In the genomic region with DNA sequence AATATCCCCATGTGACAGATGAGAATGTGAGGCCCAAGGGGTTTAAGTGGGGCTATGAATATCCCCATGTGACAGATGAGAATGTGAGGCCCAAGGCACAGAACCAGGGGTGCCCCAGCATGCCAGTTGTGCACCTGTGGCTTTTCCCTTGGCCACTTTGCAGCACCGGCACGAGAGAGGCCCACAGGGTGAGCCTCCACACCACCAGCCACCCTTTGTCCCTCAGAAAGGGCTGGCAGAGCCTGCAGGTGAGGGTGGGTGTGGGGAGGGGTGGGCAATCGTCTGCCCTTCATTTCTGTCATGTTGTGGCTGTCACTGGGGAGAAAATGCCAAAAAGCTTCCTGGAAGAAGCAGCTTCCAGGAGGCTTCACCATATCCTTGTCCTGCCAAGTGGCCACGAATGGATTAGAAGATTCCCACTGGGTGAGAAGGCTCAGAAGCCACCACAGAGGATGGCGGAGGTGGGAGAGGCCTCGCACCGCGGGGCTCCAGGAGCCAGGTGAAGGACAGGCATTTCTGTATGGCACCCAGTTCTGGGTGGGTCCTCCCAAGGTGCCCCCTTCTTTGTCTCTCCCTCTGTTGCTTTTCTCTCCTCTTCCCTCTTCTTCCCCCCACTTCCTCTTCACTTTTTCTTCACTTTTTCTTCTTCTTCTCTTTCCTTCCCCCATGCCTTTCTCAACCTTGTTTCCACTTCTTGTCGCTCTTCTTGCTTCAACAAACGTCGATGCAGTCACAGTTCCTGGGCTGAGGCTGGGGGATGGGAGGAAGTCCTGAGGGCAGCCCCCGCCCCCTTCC, we compare ENCODE assay signal across 1 cellular context.
TF ChIP-seq lines count a peak whose summit lies in the region.

No MANE protein-coding gene starts in this region.

TF ChIP-seq in HEK293, 187 proteins besides CTCF, POLR2A, EP300 and RAD21 (continued from another document):
- TF ChIP-seq, protein P1, sequence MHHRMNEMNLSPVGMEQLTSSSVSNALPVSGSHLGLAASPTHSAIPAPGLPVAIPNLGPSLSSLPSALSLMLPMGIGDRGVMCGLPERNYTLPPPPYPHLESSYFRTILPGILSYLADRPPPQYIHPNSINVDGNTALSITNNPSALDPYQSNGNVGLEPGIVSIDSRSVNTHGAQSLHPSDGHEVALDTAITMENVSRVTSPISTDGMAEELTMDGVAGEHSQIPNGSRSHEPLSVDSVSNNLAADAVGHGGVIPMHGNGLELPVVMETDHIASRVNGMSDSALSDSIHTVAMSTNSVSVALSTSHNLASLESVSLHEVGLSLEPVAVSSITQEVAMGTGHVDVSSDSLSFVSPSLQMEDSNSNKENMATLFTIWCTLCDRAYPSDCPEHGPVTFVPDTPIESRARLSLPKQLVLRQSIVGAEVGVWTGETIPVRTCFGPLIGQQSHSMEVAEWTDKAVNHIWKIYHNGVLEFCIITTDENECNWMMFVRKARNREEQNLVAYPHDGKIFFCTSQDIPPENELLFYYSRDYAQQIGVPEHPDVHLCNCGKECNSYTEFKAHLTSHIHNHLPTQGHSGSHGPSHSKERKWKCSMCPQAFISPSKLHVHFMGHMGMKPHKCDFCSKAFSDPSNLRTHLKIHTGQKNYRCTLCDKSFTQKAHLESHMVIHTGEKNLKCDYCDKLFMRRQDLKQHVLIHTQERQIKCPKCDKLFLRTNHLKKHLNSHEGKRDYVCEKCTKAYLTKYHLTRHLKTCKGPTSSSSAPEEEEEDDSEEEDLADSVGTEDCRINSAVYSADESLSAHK (tag by site-specific recombination; IDR thresholded peaks at IDR 0.05) = no peak
- TF ChIP-seq PRDM1 (tag by site-specific recombination; IDR thresholded peaks at IDR 0.05) = peak; percentile 76
- TF ChIP-seq, protein P2, sequence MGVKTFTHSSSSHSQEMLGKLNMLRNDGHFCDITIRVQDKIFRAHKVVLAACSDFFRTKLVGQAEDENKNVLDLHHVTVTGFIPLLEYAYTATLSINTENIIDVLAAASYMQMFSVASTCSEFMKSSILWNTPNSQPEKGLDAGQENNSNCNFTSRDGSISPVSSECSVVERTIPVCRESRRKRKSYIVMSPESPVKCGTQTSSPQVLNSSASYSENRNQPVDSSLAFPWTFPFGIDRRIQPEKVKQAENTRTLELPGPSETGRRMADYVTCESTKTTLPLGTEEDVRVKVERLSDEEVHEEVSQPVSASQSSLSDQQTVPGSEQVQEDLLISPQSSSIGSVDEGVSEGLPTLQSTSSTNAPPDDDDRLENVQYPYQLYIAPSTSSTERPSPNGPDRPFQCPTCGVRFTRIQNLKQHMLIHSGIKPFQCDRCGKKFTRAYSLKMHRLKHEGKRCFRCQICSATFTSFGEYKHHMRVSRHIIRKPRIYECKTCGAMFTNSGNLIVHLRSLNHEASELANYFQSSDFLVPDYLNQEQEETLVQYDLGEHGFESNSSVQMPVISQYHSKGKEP (tag by site-specific recombination; IDR thresholded peaks at IDR 0.05) = no peak
- TF ChIP-seq ZBTB1 (tag by site-specific recombination; IDR thresholded peaks at IDR 0.05) = no peak
- TF ChIP-seq ZNF600 (tag by site-specific recombination; IDR thresholded peaks at IDR 0.05) = no peak
